ENCODE assay signal across 8 cellular contexts in the genomic region with DNA sequence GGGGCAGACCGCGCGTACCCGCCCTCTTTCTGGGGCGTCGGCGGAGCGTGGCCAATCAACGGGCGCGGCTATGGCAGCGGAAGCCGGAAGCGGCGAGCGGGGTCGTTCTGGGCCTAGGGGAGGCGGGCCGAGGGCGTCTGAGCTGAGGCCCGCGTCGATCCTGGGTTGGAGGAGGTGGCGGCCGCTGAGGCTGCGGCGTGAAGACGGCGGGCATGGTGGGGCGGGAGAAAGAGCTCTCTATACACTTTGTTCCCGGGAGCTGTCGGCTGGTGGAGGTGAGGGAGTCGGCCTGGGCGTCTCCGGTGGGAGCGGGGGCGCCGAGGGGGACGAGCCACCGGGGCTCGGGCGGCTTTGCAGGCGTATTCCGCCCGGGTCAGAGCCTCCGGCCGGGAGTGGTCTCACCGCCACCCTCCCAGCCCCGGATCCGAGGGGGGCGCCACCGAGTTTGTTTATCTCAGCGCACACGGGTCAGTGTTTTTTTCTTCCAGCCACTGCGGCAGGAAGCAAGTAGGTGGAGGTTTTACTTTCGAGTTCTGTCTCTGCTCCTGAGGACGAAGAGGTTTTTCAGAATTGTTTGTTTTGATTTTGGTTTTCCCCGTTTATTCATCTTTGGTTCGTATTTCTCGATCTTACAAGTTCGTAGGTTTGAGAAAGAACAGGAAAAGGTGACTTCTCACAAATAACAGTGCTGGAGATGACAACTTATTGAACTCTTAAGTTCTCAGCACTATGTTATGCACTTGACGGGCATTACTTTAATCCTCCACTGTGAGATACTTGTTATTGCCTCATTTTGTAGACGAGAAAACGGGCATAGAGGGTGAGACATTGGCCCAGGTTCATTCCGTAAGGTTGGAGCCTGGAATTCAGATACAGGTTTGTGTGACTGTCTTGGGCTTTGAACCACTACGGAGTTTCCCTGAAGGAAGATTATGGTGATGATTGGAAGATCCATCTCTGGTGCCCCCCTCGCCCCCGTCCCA. TPM values are rescaled to one million over a fixed set of nuclear protein-coding genes. Genes with fewer than 3 reads are reported as not detected.
DNase-seq lines count a peak whose midpoint lies in the region; ATAC-seq, FAIRE-seq and TF ChIP-seq lines count a peak whose summit lies in the region.

MAT2B (plus strand) TSS at position 145 of the 983 bp plus-strand sequence; CDS start at position 213, 68 bp downstream.

- FAIRE-seq in bronchial epithelial cell (lab: Jason Lieb, UNC): no peak

- DNase-seq in AG08396 (ENCODE audit: low spot score) (peak; percentile 94), NCI-H2227 treated with DMSO at 0.1 percent for 48 hours (lab: John Stamatoyannopoulos, UW) (peak; percentile 83), bronchial epithelial cell (ENCODE audit: low read depth) (peak; percentile 86), iPS-NIHi7 (ENCODE audit: extremely low spot score) (peak; percentile 94), smooth muscle cell of the brain vasculature (ENCODE audit: low read depth, low spot score) (peak; percentile 87)

- H3K4me3 ChIP-seq in WI38 (ENCODE audit: low read depth, low read length) (peak within 1 kb of the TSS; percentile 79), bronchial epithelial cell (ENCODE audit: low read depth, low read length) (peak within 1 kb of the TSS; percentile 77)

- ATAC-seq in GM18909 (IDR thresholded peaks at IDR 0.05; ENCODE audit: poor library complexity, unreplicated experiment) (peak; percentile 90), HG03175 (IDR thresholded peaks at IDR 0.05; ENCODE audit: unreplicated experiment) (peak; percentile 91)

- H3K27me3 ChIP-seq in bronchial epithelial cell (ENCODE audit: control insufficient read depth, insufficient read depth, low read length): no peaks in the 10 kb centered on the region

- no peak for TF ChIP-seq CTCF in WI38 (IDR thresholded peaks at IDR 0.05; ENCODE audit: low read depth, low read length)
- peak; percentile 57 for TF ChIP-seq CTCF in bronchial epithelial cell (IDR thresholded peaks at IDR 0.05; ENCODE audit: insufficient read depth, low read length, severe bottlenecking)

- no peaks in the 10 kb centered on the region for H3K36me3 ChIP-seq in bronchial epithelial cell (ENCODE audit: control insufficient read depth, insufficient read depth, low read length)

RNA-seq across cellular contexts. Expression of gene MAT2B, which starts in this region (rescaled TPM):
- 41.5 and 71.1 TPM in 2 replicates for total RNA-seq in bronchial epithelial cell

Comparison
In these comparisons a context has a peak if more than half of its experiments do, and no peak if none do; other contexts are left out.
1. Peak in every context shown above with its lines: DNase-seq, ATAC-seq and H3K4me3 ChIP-seq.